In genomic region chr11:67026941-67027340, GRCh38 we compare ENCODE assay signal across 24 cellular contexts. TPM values are rescaled to one million over a fixed set of nuclear protein-coding genes. Genes with fewer than 3 reads are reported as not detected.
"Had no signal": no experiment of that assay in that cellular context is flagged by ENCODE, and none has a peak within 500 bp of the region (broad histone marks: within the 10 kb centered on the region; RNA-seq: fewer than 3 reads in every experiment).

No MANE protein-coding gene starts in this region.

- DNase-seq: activated CD4-positive, alpha-beta memory T cell treated with anti-CD3 and anti-CD28 coated beads, Interleukin-2, amount 10 ng/mL, durations not matched to agents 7 days and 5 days; activated CD4-positive, alpha-beta T cell treated with anti-CD3 and anti-CD28 coated beads, Interleukin-2, amount 50 U/mL, for 1 hour; activated CD4-positive, CD25-positive, alpha-beta regulatory T cell; activated gamma-delta T cell; activated naive CD4-positive, alpha-beta T cell treated with anti-CD3 and anti-CD28 coated beads for 36 hours; activated T-cell treated with anti-CD3 and anti-CD28 coated beads for 4 hours; activated T-cell treated with anti-CD3 and anti-CD28 coated beads, Interleukin-2, amount 50 U/mL, for 48 hours; amygdala; NCI-H1048; NCI-H146; NCI-H187 treated with DMSO at 0.1 percent for 48 hours; NCI-H2081 treated with DMSO at 0.1 percent for 48 hours; NCI-H446; NCI-H524; T-cell; T-helper 2 cell; T1000 had no signal

- ATAC-seq: activated T-helper 17 cell treated with anti-CD3 and anti-CD28 coated beads, Interleukin-2, amount 50 U/mL, for 72 hours; T-cell had no signal

- H3K27ac ChIP-seq: PC-9, SK-N-MC had no signal

- H3K4me2 ChIP-seq: PC-9 had no signal

- H2AFZ ChIP-seq: PC-9 had no signal

- H3K4me3 ChIP-seq: PC-9, SK-N-MC had no signal

RNA-seq across cellular contexts. Expression of gene SYT12, which starts 4.0 kb away (rescaled TPM):
- total RNA-seq: activated CD4-positive, alpha-beta memory T cell treated with anti-CD3 and anti-CD28 coated beads, Interleukin-2, amount 10 ng/mL, durations not matched to agents 7 days and 5 days; activated CD8-positive, alpha-beta memory T cell treated with anti-CD3 and anti-CD28 coated beads for 36 hours; activated naive CD4-positive, alpha-beta T cell treated with anti-CD3 and anti-CD28 coated beads for 36 hours; LHCN-M2 had no signal

RNA-seq across cellular contexts. Expression of gene C11orf86, which starts 51.8 kb away (rescaled TPM):
- total RNA-seq: activated CD4-positive, alpha-beta memory T cell treated with anti-CD3 and anti-CD28 coated beads, Interleukin-2, amount 10 ng/mL, durations not matched to agents 7 days and 5 days; activated CD8-positive, alpha-beta memory T cell treated with anti-CD3 and anti-CD28 coated beads for 36 hours; activated naive CD4-positive, alpha-beta T cell treated with anti-CD3 and anti-CD28 coated beads for 36 hours; activated T-helper 17 cell treated with anti-CD3 and anti-CD28 coated beads, Interleukin-2, amount 50 U/mL, for 72 hours; cerebellum; LHCN-M2; M059J; PC-9; T-cell had no signal
